In genomic region chr1:67664048-67664447, GRCh38 we compare ENCODE assay signal across 23 cellular contexts. TPM values are rescaled to one million over a fixed set of nuclear protein-coding genes. Genes with fewer than 3 reads are reported as not detected.
DNase-seq lines count a peak whose midpoint lies in the region; ATAC-seq and TF ChIP-seq lines count a peak whose summit lies in the region.
"Had no signal": no experiment of that assay in that cellular context is flagged by ENCODE, and none has a peak within 500 bp of the region (broad histone marks: within the 10 kb centered on the region; RNA-seq: fewer than 3 reads in every experiment).

No MANE protein-coding gene starts in this region.

- no peak for TF ChIP-seq RAD21 in IMR-90 (IDR thresholded peaks at IDR 0.05; ENCODE audit: low read length)

- no TSS peak for BruUV-seq in IMR-90 (replicated peaks; lab: Mats Ljungman, UMichigan)

- CTCF ChIA-PET in IMR-90 (lab: Yijun Ruan, JAX), result interaction anchor here (0.6 kb wide), 3 partner anchors 10 to 102 kb away, joined by 3 to 4 read pairs (median 4); no protein-coding TSS in a partner anchor

- no peak overlapping the region for H3K4ac ChIP-seq in IMR-90 (ENCODE audit: low read depth, low read length)

- H2BK5ac ChIP-seq in IMR-90 (ENCODE audit: low read depth, low read length, poor library complexity, severe bottlenecking), result no peak overlapping the region

- dilution Hi-C loops in IMR-90 (cut with HindIII; ENCODE audit: low sequenced_read_pairs, unreplicated experiment), result no loop called here

- H2AK9ac ChIP-seq in IMR-90 (replicated peaks; ENCODE audit: low read depth, low read length, poor library complexity), result no peak overlapping the region

- H4K20me1 ChIP-seq in IMR-90 (ENCODE audit: insufficient read depth, low read length), result no peaks in the 10 kb centered on the region

- H3K14ac ChIP-seq in IMR-90 (replicated peaks; ENCODE audit: low read depth, low read length), result no peak overlapping the region

- H3K4me1 ChIP-seq in IMR-90 (ENCODE audit: control insufficient read depth, insufficient read depth, low read length), result no peaks in the 10 kb centered on the region
- H3K4me1 ChIP-seq: right atrium auricular region, upper lobe of right lung had no signal

- no peak overlapping the region for H4K5ac ChIP-seq in IMR-90 (ENCODE audit: low read depth, low read length)

- no peaks in the 10 kb centered on the region for H3K36me3 ChIP-seq in IMR-90 (ENCODE audit: control insufficient read depth, insufficient read depth, low read length)
- H3K36me3 ChIP-seq: brain microvascular endothelial cell, right atrium auricular region, SJCRH30, upper lobe of right lung had no signal

- no peaks in the 10 kb centered on the region for H3K9me3 ChIP-seq in IMR-90 (ENCODE audit: control insufficient read depth, insufficient read depth, low read length)
- H3K9me3 ChIP-seq: right atrium auricular region, upper lobe of right lung had no signal

- POLR2A ChIA-PET in IMR-90 (lab: Charles Lee; ENCODE audit: unreplicated experiment), result interaction anchor here (0.6 kb wide), 1 partner anchor 20 kb away, joined by 3 read pairs; no protein-coding TSS in a partner anchor

- no peak overlapping the region for H3K4me3 ChIP-seq in IMR-90 (ENCODE audit: insufficient read depth, low read depth, low read length)
- H3K4me3 ChIP-seq: dorsolateral prefrontal cortex, right atrium auricular region, SJCRH30, upper lobe of right lung had no signal

- H3K79me1 ChIP-seq in IMR-90 (ENCODE audit: low read depth in 1 of 2, low read length in 2 of 2), result no peaks in the 10 kb centered on the region

- no peak for TF ChIP-seq CTCF in IMR-90 (conservative IDR thresholded peaks at IDR 0.05; ENCODE audit: low read depth, low read length)

- H3K56ac ChIP-seq in IMR-90 (ENCODE audit: extremely low read depth, insufficient read depth, low read length), result no peak overlapping the region

- no peak overlapping the region for H2BK15ac ChIP-seq in IMR-90 (ENCODE audit: low read depth, low read length)

- in situ Hi-C loops in IMR-90 (cut with MboI; ENCODE audit: low sequenced_read_pairs), result no loop called here

- no peaks in the 10 kb centered on the region for H3K9me1 ChIP-seq in IMR-90 (ENCODE audit: insufficient read depth, low read length)

- H2AK5ac ChIP-seq in IMR-90 (ENCODE audit: low read depth, low read length), result no peak overlapping the region

- intact Hi-C loops in IMR-90 (cut with micrococcal nuclease), result no loop called here

- H3K18ac ChIP-seq in IMR-90 (ENCODE audit: low read depth, low read length), result no peak overlapping the region

- WGBS in IMR-90 (ENCODE audit: extremely low coverage in 2 of 2, insufficient read length in 1 of 2), 2 experiments, result no CpG with 5 or more reads among the region's 1 CpG

- H3K23ac ChIP-seq in IMR-90 (ENCODE audit: low read depth, low read length), result no peak overlapping the region

- no peak overlapping the region for H3K27ac ChIP-seq in IMR-90 (ENCODE audit: insufficient read depth, low read length)
- H3K27ac ChIP-seq: brain microvascular endothelial cell, dorsolateral prefrontal cortex, right atrium auricular region, SJCRH30, upper lobe of right lung had no signal

- no peak overlapping the region for H2AFZ ChIP-seq in IMR-90 (replicated peaks; ENCODE audit: low read length, poor library complexity)

- TF ChIP-seq POLR2A in IMR-90 (IDR thresholded peaks at IDR 0.05; ENCODE audit: low read depth, low read length), result no peak

- no peaks in the 10 kb centered on the region for H3K27me3 ChIP-seq in IMR-90 (ENCODE audit: control insufficient read depth, insufficient read depth, low read length)
- H3K27me3 ChIP-seq: brain microvascular endothelial cell, right atrium auricular region, SJCRH30, upper lobe of right lung had no signal

- no peak overlapping the region for H2BK120ac ChIP-seq in IMR-90 (ENCODE audit: low read depth, low read length)

- H2BK20ac ChIP-seq in IMR-90 (ENCODE audit: low read depth, low read length), result no peak overlapping the region

- DNase-seq in DMS53 (lab: John Stamatoyannopoulos, UW), result peak; percentile 85
- DNase-seq in IMR-90, result peak; percentile 49
- DNase-seq in SW480 (ENCODE audit: low spot score), result peak; percentile 22
- peak; percentile 46 to 52 for DNase-seq in lung microvascular endothelial cell (ENCODE audit: low read depth in 2 of 2)
- DNase-seq in NCI-H1105 treated with DMSO at 0.1 percent for 48 hours (lab: John Stamatoyannopoulos, UW), result no peak
- DNase-seq in activated CD8-positive, alpha-beta memory T cell treated with anti-CD3 and anti-CD28 coated beads, Interleukin-2, amount 50 U/mL, for 4 hours, result no peak
- DNase-seq in mesenteric fat pad (ENCODE audit: low spot score), result no peak
- DNase-seq: activated CD8-positive, alpha-beta memory T cell treated with anti-CD3 and anti-CD28 coated beads for 24 hours; amygdala; brain microvascular endothelial cell; cerebellar nuclear complex; dorsolateral prefrontal cortex; glutamatergic neuron; mesendoderm; NCI-H1694; NCI-H526; SJCRH30; stimulated activated CD4-positive, alpha-beta T cell treated with anti-CD3 and anti-CD28 coated beads, Interleukin-1b, Interleukin-23, amount 100 ng/mL, for 48 hours; stimulated activated naive CD8-positive, alpha-beta T cell treated with anti-CD3 and anti-CD28 coated beads, Interleukin-15, Interleukin-2, amounts not matched to agents 100 U/mL and 50 U/mL, for 24 hours; T1000; upper lobe of right lung had no signal

- H4K91ac ChIP-seq in IMR-90 (ENCODE audit: insufficient read depth, low read depth, low read length), result no peak overlapping the region

- no peak overlapping the region for H4K8ac ChIP-seq in IMR-90 (ENCODE audit: low read depth in 2 of 2, low read length in 2 of 2)

- peak; percentile 94 for ATAC-seq in IMR-90 (ENCODE audit: low read depth)
- ATAC-seq: left lobe of liver; stimulated activated naive CD8-positive, alpha-beta T cell treated with anti-CD3 and anti-CD28 coated beads, Interleukin-15, Interleukin-2, amounts not matched to agents 100 U/mL and 50 U/mL, for 24 hours; upper lobe of right lung had no signal

- H3K4me2 ChIP-seq in IMR-90 (ENCODE audit: low read depth, low read length), result peak overlapping the region; percentile 28; the same call in 1 of the 2 replicates

- no peak overlapping the region for H3K9ac ChIP-seq in IMR-90 (ENCODE audit: low read depth, low read length)

TF ChIP-seq in IMR-90, 13 proteins besides CTCF, POLR2A, EP300 and RAD21:
- TF ChIP-seq NFE2L2 (IDR thresholded peaks at IDR 0.05; ENCODE audit: low read depth, low read length), result no peak
- no peak for TF ChIP-seq ELK1 (IDR thresholded peaks at IDR 0.05; ENCODE audit: borderline replicate concordance, low read depth, low read length)
- no peak for TF ChIP-seq CEBPB (IDR thresholded peaks at IDR 0.05; ENCODE audit: low read depth, low read length)
- TF ChIP-seq USF2 (IDR thresholded peaks at IDR 0.05; ENCODE audit: low read depth, low read length), result no peak
- no peak for TF ChIP-seq CHD1 (IDR thresholded peaks at IDR 0.05; ENCODE audit: low read depth, low read length)
- no peak for TF ChIP-seq SMC3 (IDR thresholded peaks at IDR 0.05; ENCODE audit: low read depth, low read length)
- TF ChIP-seq MXI1 (IDR thresholded peaks at IDR 0.05; ENCODE audit: borderline replicate concordance, low read depth, low read length), result no peak
- no peak for TF ChIP-seq MAFK (IDR thresholded peaks at IDR 0.05; ENCODE audit: low read depth, low read length)
- TF ChIP-seq MAZ (IDR thresholded peaks at IDR 0.05; ENCODE audit: borderline replicate concordance, low read depth, low read length), result no peak
- no peak for TF ChIP-seq FOS (IDR thresholded peaks at IDR 0.05; ENCODE audit: low read depth, low read length)
- TF ChIP-seq RFX5 (IDR thresholded peaks at IDR 0.05; ENCODE audit: low read depth, low read length), result no peak
- no peak for TF ChIP-seq RCOR1 (IDR thresholded peaks at IDR 0.05; ENCODE audit: insufficient replicate concordance, low read length)
TF ChIP-seq in IMR-90: peak in this region for 0.

RNA-seq across cellular contexts. Expression of gene GADD45A, which starts 21.0 kb away (rescaled TPM):
- total RNA-seq in IMR-90 (2012; rRNA removed) (10.9 and 16.7 TPM in 2 replicates), lung microvascular endothelial cell (10.9 and 27.2 TPM in 2 replicates), mesenteric fat pad (110 TPM)
- polyA plus RNA-seq in IMR-90 (2012; rRNA removed), result 114 and 129 TPM in 2 replicates
- polyA plus RNA-seq in IMR-90 (2012; cell fraction: cytosol; rRNA removed), result 128 and 171 TPM in 2 replicates
- polyA plus RNA-seq in IMR-90 (2012; cell fraction: nucleus; rRNA removed; ENCODE audit: low replicate concordance), result 210 and 388 TPM in 2 replicates

Comparison
In these comparisons a context has a peak if more than half of its experiments do, and no peak if none do; other contexts are left out.
1. DNase-seq: peak in DMS53 (single experiment), IMR-90 (single experiment), SW480 (single experiment) and lung microvascular endothelial cell (2 of 2); none in NCI-H1105 treated with DMSO at 0.1 percent for 48 hours (single experiment), activated CD8-positive, alpha-beta memory T cell treated with anti-CD3 and anti-CD28 coated beads, Interleukin-2, amount 50 U/mL, for 4 hours (single experiment) and mesenteric fat pad (single experiment).